ENCODE assay signal across 4 cellular contexts in genomic region chr7:106448346-106448991, GRCh38.
TF ChIP-seq lines count a peak whose summit lies in the region.

No MANE protein-coding gene starts in this region.

TF ChIP-seq in liver, 16 proteins besides CTCF, POLR2A, EP300 and RAD21 (continued from another document and continues in another):
- no peak for TF ChIP-seq ZBTB33 (IDR thresholded peaks at IDR 0.05)
- no peak for TF ChIP-seq JUND (IDR thresholded peaks at IDR 0.05)
- no peak for TF ChIP-seq GABPA (IDR thresholded peaks at IDR 0.05 in 1 of 2, conservative IDR thresholded peaks at IDR 0.05 in 1 of 2)
- no peak for TF ChIP-seq FOXA2 (IDR thresholded peaks at IDR 0.05)
- TF ChIP-seq TAF1 (conservative IDR thresholded peaks at IDR 0.05), result no peak
- TF ChIP-seq REST (IDR thresholded peaks at IDR 0.05), result no peak
- no peak for TF ChIP-seq FOXA1 (IDR thresholded peaks at IDR 0.05)
- TF ChIP-seq EGR1 (IDR thresholded peaks at IDR 0.05; ENCODE audit: low read depth in 2 of 2), result no peak
- no peak for TF ChIP-seq MAX (IDR thresholded peaks at IDR 0.05)
- no peak for TF ChIP-seq RXRA (IDR thresholded peaks at IDR 0.05)

TF ChIP-seq in HepG2, 621 proteins besides CTCF, POLR2A, EP300 and RAD21 (continues in another document):
- TF ChIP-seq ZBTB43 (CRISPR knock-in tag; conservative IDR thresholded peaks at IDR 0.05) (no peak), RORA (CRISPR knock-in tag; IDR thresholded peaks at IDR 0.05) (no peak), ZNF556 (CRISPR knock-in tag; IDR thresholded peaks at IDR 0.05; ENCODE audit: borderline replicate concordance) (no peak), HHEX (CRISPR knock-in tag; IDR thresholded peaks at IDR 0.05) (no peak), HMGXB3 (CRISPR knock-in tag; IDR thresholded peaks at IDR 0.05; ENCODE audit: borderline replicate concordance) (no peak), ZMAT5 (CRISPR knock-in tag; IDR thresholded peaks at IDR 0.05; ENCODE audit: borderline replicate concordance, low read depth) (no peak)

TF ChIP-seq in GM23338, 12 proteins besides CTCF, POLR2A, EP300 and RAD21 (continues in another document):
- TF ChIP-seq ETS1 (IDR thresholded peaks at IDR 0.05) (no peak), ZNF462 (CRISPR knock-in tag; IDR thresholded peaks at IDR 0.05) (no peak), ZNF114 (CRISPR knock-in tag; IDR thresholded peaks at IDR 0.05) (no peak), STAT1 (IDR thresholded peaks at IDR 0.05; ENCODE audit: unreplicated experiment) (no peak), ZNF331 (CRISPR knock-in tag; IDR thresholded peaks at IDR 0.05; ENCODE audit: low read depth) (no peak), EZH2phosphoT487 (IDR thresholded peaks at IDR 0.05; ENCODE audit: unreplicated experiment) (no peak), NANOG (IDR thresholded peaks at IDR 0.05; ENCODE audit: borderline replicate concordance) (no peak), EZH2 (IDR thresholded peaks at IDR 0.05; ENCODE audit: low read depth, unreplicated experiment) (no peak), CREB1 (CRISPR knock-in tag; IDR thresholded peaks at IDR 0.05; ENCODE audit: low read depth) (no peak), POLR2AphosphoS5 (IDR thresholded peaks at IDR 0.05; ENCODE audit: low read depth) (no peak)

TF ChIP-seq in K562, 482 proteins besides CTCF, POLR2A, EP300 and RAD21 (continued from another document and continues in another):
- TF ChIP-seq ZNF609 (CRISPR knock-in tag; IDR thresholded peaks at IDR 0.05; ENCODE audit: borderline replicate concordance) (no peak), MECOM (CRISPR knock-in tag; IDR thresholded peaks at IDR 0.05) (no peak), SNRNP70 (optimal IDR thresholded peaks at IDR 0.05; ENCODE audit: low read depth, low read length) (no peak), MYC (IDR thresholded peaks at IDR 0.05; ENCODE audit: low read depth, low read length) (0 out of 2 replicates have a peak, but pooled peaks have one; percentile 5), MYC (CRISPR knock-in tag; IDR thresholded peaks at IDR 0.05; ENCODE audit: borderline replicate concordance, low read depth) (no peak), ZBTB11 (CRISPR knock-in tag; IDR thresholded peaks at IDR 0.05) (no peak), ZNF644 (tag; IDR thresholded peaks at IDR 0.05; ENCODE audit: low read depth) (no peak), GABPB2 (CRISPR knock-in tag; conservative IDR thresholded peaks at IDR 0.05) (no peak), VEZF1 (CRISPR knock-in tag; IDR thresholded peaks at IDR 0.05) (no peak), SIX5 (IDR thresholded peaks at IDR 0.05; ENCODE audit: borderline replicate concordance in 1 of 2, insufficient read depth in 1 of 2, low read depth in 1 of 2, low read length in 2 of 2) (no peak), MYBL2 (IDR thresholded peaks at IDR 0.05; ENCODE audit: low read depth) (no peak), MYBL2 (CRISPR knock-in tag; IDR thresholded peaks at IDR 0.05; ENCODE audit: borderline replicate concordance) (no peak), TFE3 (CRISPR knock-in tag; IDR thresholded peaks at IDR 0.05) (no peak), CC2D1A (IDR thresholded peaks at IDR 0.05) (no peak), ETV6 (IDR thresholded peaks at IDR 0.05; ENCODE audit: borderline replicate concordance in 1 of 2, low read depth in 2 of 2, low read length in 1 of 2) (no peak), ETV6 (CRISPR knock-in tag; IDR thresholded peaks at IDR 0.05; ENCODE audit: borderline replicate concordance) (no peak), ELK3 (CRISPR knock-in tag; IDR thresholded peaks at IDR 0.05) (no peak), MTA2 (IDR thresholded peaks at IDR 0.05; ENCODE audit: low read depth) (no peak), CXXC5 (CRISPR knock-in tag; IDR thresholded peaks at IDR 0.05) (0 out of 2 replicates have a peak, but pooled peaks have one; percentile 3), HIVEP1 (CRISPR knock-in tag; IDR thresholded peaks at IDR 0.05) (no peak), HLTF (IDR thresholded peaks at IDR 0.05) (no peak), RNF2 (IDR thresholded peaks at IDR 0.05) (no peak), ZNF23 (CRISPR knock-in tag; IDR thresholded peaks at IDR 0.05) (peak; percentile 40; the same call in 1 of the 2 replicates), CEBPB (tag; IDR thresholded peaks at IDR 0.05) (peak; percentile 58), GABPB1 (CRISPR knock-in tag; IDR thresholded peaks at IDR 0.05) (no peak), AFF1 (IDR thresholded peaks at IDR 0.05; ENCODE audit: low read depth in 1 of 2, partially characterized antibody in 2 of 2) (peak in 1 of 2 experiments; percentile 9), CREBBP (IDR thresholded peaks at IDR 0.05; ENCODE audit: low read depth, low read length) (no peak), ELF4 (CRISPR knock-in tag; IDR thresholded peaks at IDR 0.05) (no peak), CEBPG (CRISPR knock-in tag; IDR thresholded peaks at IDR 0.05) (no peak), CEBPG (tag; conservative IDR thresholded peaks at IDR 0.05 in 1 of 2, IDR thresholded peaks at IDR 0.05 in 1 of 2) (peak in 1 of 2 experiments; percentile 79; a peak in 2 of 4 replicates), ZNF75A (CRISPR knock-in tag; IDR thresholded peaks at IDR 0.05) (no peak), HINFP (tag; conservative IDR thresholded peaks at IDR 0.05; ENCODE audit: low read depth) (0 out of 2 replicates have a peak, but pooled peaks have one; percentile 29)
